In the genomic region with DNA sequence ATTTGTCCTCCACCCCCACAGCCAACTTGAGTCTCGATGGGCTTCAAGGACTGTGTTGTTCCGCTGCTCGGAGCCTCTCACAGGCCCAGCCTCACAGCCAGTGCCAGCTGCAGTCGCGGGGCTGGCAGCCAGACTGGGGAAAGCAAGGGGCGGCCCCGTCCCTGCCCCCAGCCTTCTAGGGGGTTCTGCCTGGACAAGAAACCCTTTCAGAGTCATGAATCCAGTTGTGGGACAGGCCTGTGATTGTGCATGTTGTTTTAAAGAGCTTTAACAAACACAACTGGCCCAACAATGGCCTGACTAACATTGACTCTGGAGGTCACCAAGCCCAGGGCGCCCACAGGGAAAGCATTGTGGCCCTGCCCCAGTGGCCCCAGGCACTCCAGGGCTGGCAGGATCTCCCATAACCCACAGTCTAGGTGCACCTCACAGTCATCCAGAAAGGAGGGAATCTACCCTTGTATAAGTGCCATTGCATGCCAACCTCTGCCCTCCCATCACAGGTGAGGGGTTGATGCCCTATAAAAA, we compare ENCODE assay signal across 1 cellular context.
TF ChIP-seq lines count a peak whose summit lies in the region.

No MANE protein-coding gene starts in this region.

TF ChIP-seq in IMR-90, 13 proteins besides CTCF, POLR2A, EP300 and RAD21 (continued from another document):
- no peak for TF ChIP-seq USF2 (IDR thresholded peaks at IDR 0.05; ENCODE audit: low read depth, low read length)
- no peak for TF ChIP-seq CHD1 (IDR thresholded peaks at IDR 0.05; ENCODE audit: low read depth, low read length)
- no peak for TF ChIP-seq FOS (IDR thresholded peaks at IDR 0.05; ENCODE audit: low read depth, low read length)
- TF ChIP-seq BHLHE40 (IDR thresholded peaks at IDR 0.05; ENCODE audit: low read depth, low read length), result no peak
- TF ChIP-seq MAFK (IDR thresholded peaks at IDR 0.05; ENCODE audit: low read depth, low read length), result no peak
- TF ChIP-seq, protein P1, sequence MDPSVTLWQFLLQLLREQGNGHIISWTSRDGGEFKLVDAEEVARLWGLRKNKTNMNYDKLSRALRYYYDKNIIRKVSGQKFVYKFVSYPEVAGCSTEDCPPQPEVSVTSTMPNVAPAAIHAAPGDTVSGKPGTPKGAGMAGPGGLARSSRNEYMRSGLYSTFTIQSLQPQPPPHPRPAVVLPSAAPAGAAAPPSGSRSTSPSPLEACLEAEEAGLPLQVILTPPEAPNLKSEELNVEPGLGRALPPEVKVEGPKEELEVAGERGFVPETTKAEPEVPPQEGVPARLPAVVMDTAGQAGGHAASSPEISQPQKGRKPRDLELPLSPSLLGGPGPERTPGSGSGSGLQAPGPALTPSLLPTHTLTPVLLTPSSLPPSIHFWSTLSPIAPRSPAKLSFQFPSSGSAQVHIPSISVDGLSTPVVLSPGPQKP (IDR thresholded peaks at IDR 0.05; ENCODE audit: borderline replicate concordance, low read depth, low read length), result no peak
- TF ChIP-seq RFX5 (IDR thresholded peaks at IDR 0.05; ENCODE audit: low read depth, low read length), result no peak
- no peak for TF ChIP-seq CEBPB (IDR thresholded peaks at IDR 0.05; ENCODE audit: low read depth, low read length)
- TF ChIP-seq MXI1 (IDR thresholded peaks at IDR 0.05; ENCODE audit: borderline replicate concordance, low read depth, low read length), result no peak
- TF ChIP-seq SMC3 (IDR thresholded peaks at IDR 0.05; ENCODE audit: low read depth, low read length), result no peak
- TF ChIP-seq NFE2L2 (IDR thresholded peaks at IDR 0.05; ENCODE audit: low read depth, low read length), result no peak
